ENCODE assay signal across 22 cellular contexts in the genomic region with DNA sequence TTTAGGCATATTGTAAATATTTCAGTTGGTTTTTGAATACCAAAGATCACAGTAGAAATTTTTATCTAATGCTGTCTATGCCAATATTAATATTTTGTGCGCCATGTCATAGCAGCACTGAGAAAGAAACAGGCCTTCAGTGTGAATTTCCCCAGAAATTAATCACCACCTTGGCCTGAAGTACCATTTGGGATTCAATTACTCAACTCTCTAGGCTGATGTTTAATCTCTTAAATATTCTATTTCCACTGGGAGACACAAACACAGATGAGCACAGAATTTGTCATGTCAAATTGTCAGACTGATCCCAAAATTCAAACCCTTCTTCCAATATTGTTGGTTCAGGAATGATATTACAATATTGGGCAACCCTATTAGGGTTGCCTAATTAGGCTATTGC.
"Had no signal": no experiment of that assay in that cellular context is flagged by ENCODE, and none has a peak within 500 bp of the region (broad histone marks: within the 10 kb centered on the region; RNA-seq: fewer than 3 reads in every experiment).

No MANE protein-coding gene starts in this region.

- H3K4me1 ChIP-seq: right lobe of liver, uterus had no signal

- H3K79me2 ChIP-seq: hepatocyte had no signal

- DNase-seq: activated CD4-positive, alpha-beta T cell treated with anti-CD3 and anti-CD28 coated beads for 4 hours; activated CD4-positive, alpha-beta T cell treated with anti-CD3 and anti-CD28 coated beads, Interleukin-2, amount 50 U/mL, for 4 hours; activated CD8-positive, alpha-beta memory T cell treated with anti-CD3 and anti-CD28 coated beads for 24 hours; activated gamma-delta T cell; activated naive CD4-positive, alpha-beta T cell treated with anti-CD3 and anti-CD28 coated beads, Interleukin-2, amount 10 ng/mL, durations not matched to agents 7 days and 5 days; activated T-cell treated with anti-CD3 and anti-CD28 coated beads, Interleukin-2, amount 50 U/mL, for 1 hour; amniotic stem cell; brain microvascular endothelial cell; caudate nucleus; cortex of kidney; effector memory CD8-positive, alpha-beta T cell; erythroblast; left cardiac atrium; mucosa of descending colon; right lobe of liver; small intestine; stimulated activated CD4-positive, alpha-beta T cell treated with anti-CD3 and anti-CD28 coated beads, Interleukin-4, amount 100 ng/mL, for 24 hours; uterus had no signal

- H3K4me2 ChIP-seq: hepatocyte had no signal

- ATAC-seq: effector memory CD8-positive, alpha-beta T cell; mucosa of descending colon; natural killer cell treated with Interleukin-12 subunit alpha and Interleukin-12 subunit beta and Interleukin-15 and Interleukin-18, amount 100 ng/mL, for 72 hours; right lobe of liver; stimulated activated effector memory CD8-positive, alpha-beta T cell treated with anti-CD3 and anti-CD28 coated beads, Interleukin-12 subunit alpha, Interleukin-12 subunit beta, amount 100 ng/mL, for 72 hours had no signal

- H3K27me3 ChIP-seq: brain microvascular endothelial cell, hepatocyte, right lobe of liver, uterus had no signal

- H3K36me3 ChIP-seq: brain microvascular endothelial cell, right lobe of liver, uterus had no signal

- H3K4me3 ChIP-seq: hepatocyte, mucosa of descending colon, right lobe of liver, uterus had no signal

- H3K27ac ChIP-seq: brain microvascular endothelial cell, hepatocyte, right lobe of liver, uterus, VCaP had no signal
